ENCODE assay signal across 8 cellular contexts in genomic region chr7:30938435-30939316, GRCh38. TPM values are rescaled to one million over a fixed set of nuclear protein-coding genes. Genes with fewer than 3 reads are reported as not detected.
DNase-seq lines count a peak whose midpoint lies in the region; ATAC-seq and TF ChIP-seq lines count a peak whose summit lies in the region.

No MANE protein-coding gene starts in this region.

- ATAC-seq in CD4-positive, alpha-beta T cell (ENCODE audit: poor library complexity), result no peak
- ATAC-seq in GM19324 (IDR thresholded peaks at IDR 0.05; ENCODE audit: low FRiP score, unreplicated experiment), result peak; percentile 52
- ATAC-seq in HG03439 (IDR thresholded peaks at IDR 0.05; ENCODE audit: unreplicated experiment), result peak; percentile 93
- ATAC-seq in stimulated activated effector memory CD8-positive, alpha-beta T cell treated with anti-CD3 and anti-CD28 coated beads, Interleukin-12 subunit alpha, Interleukin-12 subunit beta, amount 100 ng/mL, for 72 hours, result peak; percentile 49

- no peak overlapping the region for H3K4me3 Mint-ChIP-seq in CD4-positive, alpha-beta T cell
- H3K4me3 Mint-ChIP-seq in stimulated activated effector memory CD8-positive, alpha-beta T cell treated with anti-CD3 and anti-CD28 coated beads, Interleukin-12 subunit alpha, Interleukin-12 subunit beta, amount 100 ng/mL, for 72 hours, result no peak overlapping the region

- H3K9ac ChIP-seq in mucosa of rectum (ENCODE audit: low read depth in 1 of 2, low read length in 2 of 2), result peak overlapping the region in 1 of 2 donors; percentile 3

- no peaks in the 10 kb centered on the region for H3K9me3 Mint-ChIP-seq in CD4-positive, alpha-beta T cell
- no peaks in the 10 kb centered on the region for H3K9me3 Mint-ChIP-seq in stimulated activated effector memory CD8-positive, alpha-beta T cell treated with anti-CD3 and anti-CD28 coated beads, Interleukin-12 subunit alpha, Interleukin-12 subunit beta, amount 100 ng/mL, for 72 hours

- no peaks in the 10 kb centered on the region for H3K4me1 Mint-ChIP-seq in CD4-positive, alpha-beta T cell (ENCODE audit: low read depth)
- no peaks in the 10 kb centered on the region for H3K4me1 Mint-ChIP-seq in stimulated activated effector memory CD8-positive, alpha-beta T cell treated with anti-CD3 and anti-CD28 coated beads, Interleukin-12 subunit alpha, Interleukin-12 subunit beta, amount 100 ng/mL, for 72 hours

- H3K4me1 ChIP-seq in mucosa of rectum (ENCODE audit: control insufficient read depth in 2 of 2, insufficient read depth in 2 of 2, low read length in 2 of 2), result peaks cover 26 to 38% of the 10 kb centered on the region in 2 donors

- DNase-seq in CD4-positive, alpha-beta T cell, result peak; percentile 31 to 63 (median 43)
- peak; percentile 76 for DNase-seq in NCI-H526 treated with DMSO at 0.1 percent for 48 hours (lab: John Stamatoyannopoulos, UW)
- DNase-seq in activated CD8-positive, alpha-beta memory T cell treated with anti-CD3 and anti-CD28 coated beads for 1 hour (ENCODE audit: extremely low read depth in 1 of 2, low read depth in 1 of 2), result peak; percentile 7 to 29
- no peak for DNase-seq in epithelial cell of proximal tubule (ENCODE audit: low read depth)
- DNase-seq in stimulated activated effector memory CD8-positive, alpha-beta T cell treated with anti-CD3 and anti-CD28 coated beads, Interleukin-12 subunit alpha, Interleukin-12 subunit beta, amount 100 ng/mL, for 72 hours (ENCODE audit: low spot score in 2 of 2), result peak; percentile 61 to 82

- peaks cover 58% of the 10 kb centered on the region for H3K27me3 Mint-ChIP-seq in CD4-positive, alpha-beta T cell

- H3K4me3 ChIP-seq in epithelial cell of proximal tubule (ENCODE audit: low read depth, low read length) (peak overlapping the region; percentile 40), mucosa of rectum (ENCODE audit: low read length in 2 of 2) (peak overlapping the region in 1 of 2 donors; percentile 10)

- POLR2A ChIA-PET in CD4-positive, alpha-beta T cell (lab: Charles Lee), result no interaction called here

- peaks cover 23% of the 10 kb centered on the region for H3K27me3 ChIP-seq in CD4-positive, alpha-beta T cell (ENCODE audit: control insufficient read depth, insufficient read depth, low read length)
- no peaks in the 10 kb centered on the region for H3K27me3 ChIP-seq in mucosa of rectum (ENCODE audit: control insufficient read depth in 2 of 2, insufficient read depth in 2 of 2, low read length in 2 of 2)

- no peaks in the 10 kb centered on the region for H3K36me3 ChIP-seq in mucosa of rectum (ENCODE audit: control insufficient read depth in 2 of 2, insufficient read depth in 2 of 2, low read length in 2 of 2)

- H3K27ac ChIP-seq in CD4-positive, alpha-beta T cell (ENCODE audit: low read depth, low read length), result no peak overlapping the region
- peak overlapping the region; percentile 58 to 87 for H3K27ac ChIP-seq in mucosa of rectum (ENCODE audit: low read depth in 2 of 2, low read length in 2 of 2)

- H3K27ac Mint-ChIP-seq in CD4-positive, alpha-beta T cell, result no peak overlapping the region
- no peak overlapping the region for H3K27ac Mint-ChIP-seq in stimulated activated effector memory CD8-positive, alpha-beta T cell treated with anti-CD3 and anti-CD28 coated beads, Interleukin-12 subunit alpha, Interleukin-12 subunit beta, amount 100 ng/mL, for 72 hours

- CTCF ChIA-PET in CD4-positive, alpha-beta T cell (lab: Charles Lee), result interaction anchor here (0.6 to 1.1 kb wide), 3 partner anchors 9 to 1077 kb away, joined by 3 to 6 read pairs (median 4); no protein-coding TSS in a partner anchor

- TF ChIP-seq CTCF in CD4-positive, alpha-beta T cell (IDR thresholded peaks at IDR 0.05), result peak; percentile 79
- TF ChIP-seq CTCF in epithelial cell of proximal tubule (conservative IDR thresholded peaks at IDR 0.05; ENCODE audit: low read depth, low read length), result peak; percentile 97

- intact Hi-C loops in CD4-positive, alpha-beta T cell (cut with DNase I, micrococcal nuclease), result no loop called here

- H3K36me3 Mint-ChIP-seq in CD4-positive, alpha-beta T cell (ENCODE audit: low read depth), result no peaks in the 10 kb centered on the region
- H3K36me3 Mint-ChIP-seq in stimulated activated effector memory CD8-positive, alpha-beta T cell treated with anti-CD3 and anti-CD28 coated beads, Interleukin-12 subunit alpha, Interleukin-12 subunit beta, amount 100 ng/mL, for 72 hours, result no peaks in the 10 kb centered on the region

- peaks cover 4% of the 10 kb centered on the region for H3K9me3 ChIP-seq in CD4-positive, alpha-beta T cell (ENCODE audit: control insufficient read depth, low read length)
- H3K9me3 ChIP-seq in mucosa of rectum (ENCODE audit: control insufficient read depth in 2 of 2, low read length in 2 of 2), result no peaks in the 10 kb centered on the region

RNA-seq across cellular contexts. Expression of gene GHRHR, which starts 25.1 kb away (rescaled TPM):
- not detected for total RNA-seq in CD4-positive, alpha-beta T cell
- not detected in 2 replicates for total RNA-seq in epithelial cell of proximal tubule

RNA-seq across cellular contexts. Expression of gene AQP1, which starts 27.0 kb away (rescaled TPM):
- total RNA-seq in CD4-positive, alpha-beta T cell, result under 1 TPM; 0.17 to 0.22 TPM
- total RNA-seq in epithelial cell of proximal tubule, result 0.72 and 2.1 TPM in 2 replicates
